ENCODE assay signal across 25 cellular contexts in genomic region chr3:164641071-164641470, GRCh38.
DNase-seq lines count a peak whose midpoint lies in the region; ATAC-seq and TF ChIP-seq lines count a peak whose summit lies in the region.
"Had no signal": no experiment of that assay in that cellular context is flagged by ENCODE, and none has a peak within 500 bp of the region (broad histone marks: within the 10 kb centered on the region; RNA-seq: fewer than 3 reads in every experiment).

No MANE protein-coding gene starts in this region.

- TF ChIP-seq CTCF in SU-DHL-6 (IDR thresholded peaks at IDR 0.05; ENCODE audit: insufficient read depth, low read length, poor library complexity, severe bottlenecking), result no peak
- no peak for TF ChIP-seq CTCF in smooth muscle cell (IDR thresholded peaks at IDR 0.05; ENCODE audit: borderline replicate concordance, insufficient read depth, poor library complexity, severe bottlenecking)

- no peaks in the 10 kb centered on the region for H3K36me3 ChIP-seq in SU-DHL-6 (ENCODE audit: low read length)
- H3K36me3 ChIP-seq in smooth muscle cell (ENCODE audit: low read depth), result no peaks in the 10 kb centered on the region
- H3K36me3 ChIP-seq: heart left ventricle, Peyer's patch, SJSA1, spleen had no signal

- 71% methylated on average over 4 of the region's 4 CpGs for WGBS in smooth muscle cell (ENCODE audit: low lambda C conversion rate)

- H3K36me3 Mint-ChIP-seq in activated naive CD8-positive, alpha-beta T cell treated with anti-CD3 and anti-CD28 coated beads, Interleukin-2, amount 50 U/mL, for 24 hours (ENCODE audit: low read depth), result no peaks in the 10 kb centered on the region

- H3K4me2 ChIP-seq in SU-DHL-6 (ENCODE audit: low read depth, low read length, poor library complexity, severe bottlenecking) (no peak overlapping the region), smooth muscle cell (peak overlapping the region; percentile 44)
- H3K4me2 ChIP-seq: KMS-11 had no signal

- H3K9me3 ChIP-seq in SU-DHL-6 (ENCODE audit: insufficient read depth, low read length) (no peaks in the 10 kb centered on the region), smooth muscle cell (replicated peaks; ENCODE audit: low read depth) (no peaks in the 10 kb centered on the region)
- H3K9me3 ChIP-seq: heart left ventricle, Peyer's patch, SJSA1 had no signal

- H3K9me3 Mint-ChIP-seq in activated naive CD8-positive, alpha-beta T cell treated with anti-CD3 and anti-CD28 coated beads, Interleukin-2, amount 50 U/mL, for 24 hours, result peaks cover 13% of the 10 kb centered on the region
- H3K9me3 Mint-ChIP-seq: endodermal cell had no signal

- H3K79me2 ChIP-seq in SU-DHL-6 (ENCODE audit: insufficient read depth, low read length) (no peaks in the 10 kb centered on the region), smooth muscle cell (ENCODE audit: low read depth) (no peaks in the 10 kb centered on the region)

- ATAC-seq in activated naive CD8-positive, alpha-beta T cell treated with anti-CD3 and anti-CD28 coated beads, Interleukin-2, amount 50 U/mL, for 24 hours, result no peak
- ATAC-seq: heart left ventricle; stimulated activated naive CD8-positive, alpha-beta T cell treated with anti-CD3 and anti-CD28 coated beads, Interleukin-15, Interleukin-2, amounts not matched to agents 100 U/mL and 50 U/mL, for 24 hours had no signal

- DNase-seq in GM04503 (ENCODE audit: low read depth) (peak; percentile 28), fibroblast of gingiva (ENCODE audit: low read depth) (peak; percentile 95), smooth muscle cell (lab: John Stamatoyannopoulos, UW; ENCODE audit: unreplicated experiment) (no peak), ecto neural progenitor cell (ENCODE audit: low spot score) (no peak), middle frontal gyrus (ENCODE audit: extremely low spot score, low spot score) (no peak)
- DNase-seq in activated naive CD8-positive, alpha-beta T cell treated with anti-CD3 and anti-CD28 coated beads, Interleukin-2, amount 50 U/mL, for 24 hours, result no peak
- DNase-seq: activated CD4-positive, alpha-beta T cell treated with anti-CD3 and anti-CD28 coated beads for 1 hour; activated gamma-delta T cell; activated T-cell treated with anti-CD3 and anti-CD28 coated beads, Interleukin-2, amount 50 U/mL, for 1 hour; CD4-positive, alpha-beta T cell; DMS 273 treated with DMSO at 0.1 percent for 48 hours; endodermal cell; heart left ventricle; mammary epithelial cell; MV-4-11; NCI-H510A; occipital lobe; Peyer's patch; spleen; stimulated activated CD4-positive, alpha-beta T cell treated with anti-CD3 and anti-CD28 coated beads, Interleukin-2, amount 100 ng/mL, for 48 hours; stimulated activated naive CD8-positive, alpha-beta T cell treated with anti-CD3 and anti-CD28 coated beads, Interleukin-15, Interleukin-2, amounts not matched to agents 100 U/mL and 50 U/mL, for 24 hours had no signal

- H4K20me1 ChIP-seq in SU-DHL-6 (ENCODE audit: low read depth, low read length) (no peaks in the 10 kb centered on the region), smooth muscle cell (ENCODE audit: low read depth) (no peaks in the 10 kb centered on the region)

- H3K4me3 Mint-ChIP-seq in activated naive CD8-positive, alpha-beta T cell treated with anti-CD3 and anti-CD28 coated beads, Interleukin-2, amount 50 U/mL, for 24 hours, result no peak overlapping the region
- H3K4me3 Mint-ChIP-seq: CD4-positive, alpha-beta T cell; endodermal cell had no signal

- no peaks in the 10 kb centered on the region for H3K27me3 Mint-ChIP-seq in activated naive CD8-positive, alpha-beta T cell treated with anti-CD3 and anti-CD28 coated beads, Interleukin-2, amount 50 U/mL, for 24 hours
- H3K27me3 Mint-ChIP-seq: CD4-positive, alpha-beta T cell had no signal

- H3K9ac ChIP-seq in SU-DHL-6 (ENCODE audit: low read length), result no peak overlapping the region
- no peak overlapping the region for H3K9ac ChIP-seq in smooth muscle cell (ENCODE audit: low read depth)
- H3K9ac ChIP-seq: KMS-11 had no signal

- no peaks in the 10 kb centered on the region for H3K4me1 ChIP-seq in smooth muscle cell (ENCODE audit: low read depth)
- H3K4me1 ChIP-seq: heart left ventricle, Peyer's patch, SJSA1, spleen had no signal

- H3K4me3 ChIP-seq in SU-DHL-6 (ENCODE audit: insufficient read depth, low read length, poor library complexity, severe bottlenecking), result no peak overlapping the region
- no peak overlapping the region for H3K4me3 ChIP-seq in smooth muscle cell
- H3K4me3 ChIP-seq: coronary artery, heart left ventricle, Peyer's patch, SJSA1, spleen had no signal

- no peaks in the 10 kb centered on the region for H3K9me2 ChIP-seq in SU-DHL-6 (replicated peaks; ENCODE audit: insufficient read depth, low read length)

- no peak overlapping the region for H3K27ac ChIP-seq in SU-DHL-6 (ENCODE audit: low read depth, low read length)
- H3K27ac ChIP-seq in smooth muscle cell (ENCODE audit: low read depth), result peak overlapping the region; percentile 22
- H3K27ac ChIP-seq: coronary artery, heart left ventricle, KMS-11, Peyer's patch, SJSA1, spleen had no signal

- H3F3A ChIP-seq in SU-DHL-6 (ENCODE audit: insufficient read depth), result no peaks in the 10 kb centered on the region
- no peaks in the 10 kb centered on the region for H3F3A ChIP-seq in smooth muscle cell (ENCODE audit: low read depth)

- H3K27ac Mint-ChIP-seq in activated naive CD8-positive, alpha-beta T cell treated with anti-CD3 and anti-CD28 coated beads, Interleukin-2, amount 50 U/mL, for 24 hours, result no peak overlapping the region
- H3K27ac Mint-ChIP-seq: CD4-positive, alpha-beta T cell; endodermal cell had no signal

- H2AFZ ChIP-seq in SU-DHL-6 (ENCODE audit: low read depth, low read length, severe bottlenecking) (peak overlapping the region; percentile 26), smooth muscle cell (ENCODE audit: low read depth) (no peak overlapping the region)

- H3K4me1 Mint-ChIP-seq in activated naive CD8-positive, alpha-beta T cell treated with anti-CD3 and anti-CD28 coated beads, Interleukin-2, amount 50 U/mL, for 24 hours, result no peaks in the 10 kb centered on the region
- H3K4me1 Mint-ChIP-seq: endodermal cell had no signal

- no peaks in the 10 kb centered on the region for H3K27me3 ChIP-seq in SU-DHL-6 (ENCODE audit: low read length)
- H3K27me3 ChIP-seq in smooth muscle cell (ENCODE audit: low read depth), result no peaks in the 10 kb centered on the region
- H3K27me3 ChIP-seq: heart left ventricle, Peyer's patch, SJSA1, spleen had no signal

Comparison
In these comparisons a context has a peak if more than half of its experiments do, and no peak if none do; other contexts are left out.
1. DNase-seq: peak in GM04503 (single experiment) and fibroblast of gingiva (single experiment); none in smooth muscle cell (single experiment), ecto neural progenitor cell (single experiment), activated naive CD8-positive, alpha-beta T cell treated with anti-CD3 and anti-CD28 coated beads, Interleukin-2, amount 50 U/mL, for 24 hours (single experiment) and middle frontal gyrus (single experiment).